Comparison of ENCODE assay signal across 28 cellular contexts in the genomic region with DNA sequence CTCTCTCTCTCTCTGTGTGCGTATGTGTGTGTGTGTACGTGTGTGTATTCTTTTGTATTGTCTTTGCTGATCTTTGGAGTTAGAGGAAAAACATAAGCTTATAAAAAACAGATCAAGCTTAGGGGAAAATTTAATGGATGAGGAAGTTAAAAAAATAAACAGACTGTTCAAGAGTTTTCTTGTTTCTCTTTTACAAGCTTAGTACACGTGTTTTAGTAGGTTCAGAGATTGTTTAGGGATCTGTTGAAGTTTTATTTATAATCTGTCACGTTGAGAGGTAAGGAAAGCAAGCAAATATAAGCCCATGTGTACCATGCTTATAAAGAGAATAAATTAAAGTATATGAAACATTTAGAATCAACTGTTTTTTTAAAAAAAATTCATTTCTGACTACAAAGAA.
"Had no signal": no experiment of that assay in that cellular context is flagged by ENCODE, and none has a peak within 500 bp of the region (broad histone marks: within the 10 kb centered on the region; RNA-seq: fewer than 3 reads in every experiment).

No MANE protein-coding gene starts in this region.

- H3K27ac ChIP-seq: left lung, lower lobe of right lung, pancreas, prostate gland, skin epidermis, stomach, testis, thyroid gland, transverse colon, upper lobe of left lung, vagina had no signal

- DNase-seq: hippocampal formation; kidney glomerular epithelial cell; left cardiac atrium; left lung; lower lobe of right lung; mammary epithelial cell; mesendoderm; naive thymus-derived CD4-positive, alpha-beta T cell; pancreas; posterior cingulate gyrus; retina; right cardiac atrium; stimulated activated CD4-positive, alpha-beta T cell treated with anti-CD3 and anti-CD28 coated beads, Interleukin-12 subunit alpha, Interleukin-12 subunit beta, amount 100 ng/mL, for 4 hours; stimulated activated CD4-positive, alpha-beta T cell treated with anti-CD3 and anti-CD28 coated beads, Interleukin-15, amount 100 ng/mL, for 24 hours; stimulated activated CD4-positive, alpha-beta T cell treated with anti-CD3 and anti-CD28 coated beads, Interleukin-2, amount 100 ng/mL, for 24 hours; stimulated activated CD4-positive, alpha-beta T cell treated with anti-CD3 and anti-CD28 coated beads, Interleukin-4, amount 100 ng/mL, for 1 hour; stimulated activated naive B cell treated with anti-CD40 and anti-IgM and Interleukin-4, amounts not matched to agents 10 μg/mL and 1 μg/mL and 100 μg/mL, for 72 hours; stimulated activated naive CD8-positive, alpha-beta T cell treated with anti-CD3 and anti-CD28 coated beads, Interleukin-15, Interleukin-2, amounts not matched to agents 100 U/mL and 50 U/mL, for 24 hours; stomach; testis; thyroid gland; upper lobe of left lung had no signal

- H3K27me3 ChIP-seq: left lung, stomach, testis, thyroid gland, transverse colon, upper lobe of left lung, vagina had no signal

- H3K9me3 ChIP-seq: lower lobe of right lung, pancreas, prostate gland, testis, thyroid gland, transverse colon, upper lobe of left lung, vagina had no signal

- H3K4me3 ChIP-seq: left lung, lower lobe of right lung, pancreas, prostate gland, skin epidermis, stomach, testis, thyroid gland, transverse colon, upper lobe of left lung, vagina had no signal

- H3K36me3 ChIP-seq: left lung, lower lobe of right lung, pancreas, prostate gland, stomach, thyroid gland, transverse colon, upper lobe of left lung, vagina had no signal

- ATAC-seq: left cardiac atrium; left lung; lower lobe of right lung; naive thymus-derived CD4-positive, alpha-beta T cell; natural killer cell treated with Interleukin-12 subunit alpha and Interleukin-12 subunit beta and Interleukin-15 and Interleukin-18, amount 100 ng/mL, for 72 hours; pancreas; right cardiac atrium; sciatic nerve; stimulated activated naive B cell treated with anti-CD40 and anti-IgM and Interleukin-4, amounts not matched to agents 10 μg/mL and 1 μg/mL and 100 μg/mL, for 72 hours; stimulated activated naive CD8-positive, alpha-beta T cell treated with anti-CD3 and anti-CD28 coated beads, Interleukin-15, Interleukin-2, amounts not matched to agents 100 U/mL and 50 U/mL, for 24 hours had no signal

- H3K4me1 ChIP-seq: left lung, lower lobe of right lung, pancreas, prostate gland, stomach, testis, thyroid gland, upper lobe of left lung, vagina had no signal
